8 cellular contexts compared by ENCODE assay signal in genomic region chr17:81683208-81683583, GRCh38. TPM values are rescaled to one million over a fixed set of nuclear protein-coding genes. Genes with fewer than 3 reads are reported as not detected.
DNase-seq lines count a peak whose midpoint lies in the region; ATAC-seq, FAIRE-seq and TF ChIP-seq lines count a peak whose summit lies in the region.

No MANE protein-coding gene starts in this region.

- POLR2A ChIA-PET in PC-3 (lab: Charles Lee; ENCODE audit: unreplicated experiment) = interaction anchor here (0.5 to 0.8 kb wide), 2 partner anchors 18 to 42 kb away, joined by 3 to 9 read pairs; no protein-coding TSS in a partner anchor

- H3K9ac ChIP-seq in PC-3 (ENCODE audit: low read length) = peak overlapping the region; percentile 95

- peaks cover 24% of the 10 kb centered on the region for H3K4me1 ChIP-seq in PC-3 (ENCODE audit: insufficient read depth, low read length)

- FAIRE-seq in RCC 7860 (lab: Jason Lieb, UNC) = no peak

- CTCF ChIA-PET in Calu3 (lab: Charles Lee) = interaction anchor here (0.6 to 2.2 kb wide), 3 partner anchors 18 to 189 kb away, joined by 4 to 8 read pairs (median 4); partner anchors contain the start of gene MRPL12
- CTCF ChIA-PET in PC-3 (lab: Charles Lee) = interaction anchor here (0.8 kb wide), 1 partner anchor 18 kb away, joined by 3 read pairs; no protein-coding TSS in a partner anchor

- H3K9me2 ChIP-seq in PC-3 (replicated peaks; ENCODE audit: low read length) = no peaks in the 10 kb centered on the region

- peaks cover 72% of the 10 kb centered on the region for H3K79me2 ChIP-seq in PC-3 (ENCODE audit: low read length)

- H3K27ac Mint-ChIP-seq in Calu3 (ENCODE audit: unreplicated experiment) = peak overlapping the region; percentile 66

- H3K27me3 Mint-ChIP-seq in Calu3 (ENCODE audit: unreplicated experiment) = no peaks in the 10 kb centered on the region

- peak overlapping the region; percentile 82 for H3K4me2 ChIP-seq in PC-3 (ENCODE audit: low read length)

- no peaks in the 10 kb centered on the region for H3K9me3 ChIP-seq in PC-3 (ENCODE audit: low read length)

- no peak for TF ChIP-seq CTCF in Calu3 (IDR thresholded peaks at IDR 0.05; ENCODE audit: unreplicated experiment)
- no peak for TF ChIP-seq CTCF in PC-3 (conservative IDR thresholded peaks at IDR 0.05; ENCODE audit: low read depth, low read length)
- no peak for TF ChIP-seq CTCF in omental fat pad (IDR thresholded peaks at IDR 0.05)

- H3K4me3 ChIP-seq in PC-3 (ENCODE audit: low read length) = peak overlapping the region; percentile 87

- peaks cover 24% of the 10 kb centered on the region for H3K36me3 ChIP-seq in PC-3 (ENCODE audit: low read depth, low read length)

- H3K36me3 Mint-ChIP-seq in Calu3 (ENCODE audit: insufficient read depth, unreplicated experiment) = peaks cover 73% of the 10 kb centered on the region

- no peaks in the 10 kb centered on the region for H3K9me3 Mint-ChIP-seq in Calu3 (ENCODE audit: low read depth, unreplicated experiment)

- intact Hi-C loops in Calu3 (cut with micrococcal nuclease; ENCODE audit: unreplicated experiment) (no loop called here), PC-3 (cut with micrococcal nuclease) (no loop called here)

- peak overlapping the region; percentile 83 for H2AFZ ChIP-seq in PC-3 (ENCODE audit: low read length)

- H4K20me1 ChIP-seq in PC-3 (ENCODE audit: low read length) = peaks cover 34% of the 10 kb centered on the region

- peak overlapping the region; percentile 71 for H3K4me3 Mint-ChIP-seq in Calu3 (ENCODE audit: low read depth, unreplicated experiment)

- ATAC-seq in GM21825 (IDR thresholded peaks at IDR 0.05; ENCODE audit: unreplicated experiment) (peak; percentile 4), PC-3 (peak; percentile 0), esophagus mucosa (peak; percentile 5), omental fat pad (ENCODE audit: low FRiP score) (peak; percentile 15)

- H3K27ac ChIP-seq in PC-3 (ENCODE audit: low read length) = peak overlapping the region; percentile 38

- peaks cover 5% of the 10 kb centered on the region for H3F3A ChIP-seq in PC-3 (ENCODE audit: low read length, unreplicated experiment)

- no peaks in the 10 kb centered on the region for H3K27me3 ChIP-seq in PC-3 (ENCODE audit: low read length)

- peaks cover 12% of the 10 kb centered on the region for H3K4me1 Mint-ChIP-seq in Calu3 (ENCODE audit: low read depth, unreplicated experiment)

- no peak for DNase-seq in Calu3
- no peak for DNase-seq in PC-3
- no peak for DNase-seq in omental fat pad (ENCODE audit: low spot score)
- DNase-seq in RCC 7860 (ENCODE audit: low spot score) = no peak
- DNase-seq in DMS79 (lab: John Stamatoyannopoulos, UW) = no peak
- DNase-seq in superior temporal gyrus (ENCODE audit: extremely low spot score) = no peak

- BruUV-seq in Calu3 (replicated peaks; lab: Mats Ljungman, UMichigan) (no TSS peak), PC-3 (replicated peaks; lab: Mats Ljungman, UMichigan) (no TSS peak)

RNA-seq across cellular contexts. Expression of gene ARL16, which starts 0.4 kb away (rescaled TPM):
- total RNA-seq in Calu3 (2022) (35.4 and 40.1 TPM in 2 replicates), PC-3 (2014; rRNA removed) (52.6 and 68.8 TPM in 2 replicates), esophagus mucosa (24.3 TPM), omental fat pad (10 to 100 TPM; 18.8 to 28.8 (median 26.9) TPM)

RNA-seq across cellular contexts. Expression of gene HGS, which starts 0.6 kb away (rescaled TPM):
- 160 and 167 TPM in 2 replicates for total RNA-seq in Calu3 (2022)
- 177 and 194 TPM in 2 replicates for total RNA-seq in PC-3 (2014; rRNA removed)
- total RNA-seq in esophagus mucosa = 62.5 TPM
- total RNA-seq in omental fat pad = 100 to 1,000 TPM in 1 of 4 donors, 10 to 100 TPM in 3; 54.0 to 117 (median 66.9) TPM

RNA-seq across cellular contexts. Expression of gene CCDC137, which starts 16.7 kb away (rescaled TPM):
- total RNA-seq in Calu3 (2022) (37.5 and 37.8 TPM in 2 replicates), PC-3 (2014; rRNA removed) (49.9 and 71.0 TPM in 2 replicates), esophagus mucosa (21.4 TPM), omental fat pad (10 to 100 TPM in 1 of 4 donors, 1 to 10 TPM in 3; 6.8 to 15.6 (median 9.4) TPM)

RNA-seq across cellular contexts. Expression of gene OXLD1, which starts 16.8 kb away (rescaled TPM):
- total RNA-seq in Calu3 (2022) = 36.5 and 39.5 TPM in 2 replicates
- total RNA-seq in PC-3 (2014; rRNA removed) = 46.7 and 68.9 TPM in 2 replicates
- 22.4 TPM for total RNA-seq in esophagus mucosa
- total RNA-seq in omental fat pad = 10 to 100 TPM; 18.4 to 26.5 (median 21.6) TPM

RNA-seq across cellular contexts. Expression of gene MRPL12, which starts 20.0 kb away (rescaled TPM):
- total RNA-seq in Calu3 (2022) = 94.7 and 101 TPM in 2 replicates
- 100 and 108 TPM in 2 replicates for total RNA-seq in PC-3 (2014; rRNA removed)
- 89.5 TPM for total RNA-seq in esophagus mucosa
- 10 to 100 TPM; 31.4 to 55.8 (median 49.2) TPM for total RNA-seq in omental fat pad
